2 cellular contexts compared by ENCODE assay signal in genomic region chr1:42931911-42932422, GRCh38.
TF ChIP-seq lines count a peak whose summit lies in the region.

No MANE protein-coding gene starts in this region.

TF ChIP-seq in A549, 52 proteins besides CTCF, POLR2A, EP300 and RAD21 (continued from another document):
- no peak for TF ChIP-seq NFE2L2 (conservative IDR thresholded peaks at IDR 0.05; ENCODE audit: low read length)

TF ChIP-seq in K562, 482 proteins besides CTCF, POLR2A, EP300 and RAD21 (continued from another document):
- TF ChIP-seq, protein P1, sequence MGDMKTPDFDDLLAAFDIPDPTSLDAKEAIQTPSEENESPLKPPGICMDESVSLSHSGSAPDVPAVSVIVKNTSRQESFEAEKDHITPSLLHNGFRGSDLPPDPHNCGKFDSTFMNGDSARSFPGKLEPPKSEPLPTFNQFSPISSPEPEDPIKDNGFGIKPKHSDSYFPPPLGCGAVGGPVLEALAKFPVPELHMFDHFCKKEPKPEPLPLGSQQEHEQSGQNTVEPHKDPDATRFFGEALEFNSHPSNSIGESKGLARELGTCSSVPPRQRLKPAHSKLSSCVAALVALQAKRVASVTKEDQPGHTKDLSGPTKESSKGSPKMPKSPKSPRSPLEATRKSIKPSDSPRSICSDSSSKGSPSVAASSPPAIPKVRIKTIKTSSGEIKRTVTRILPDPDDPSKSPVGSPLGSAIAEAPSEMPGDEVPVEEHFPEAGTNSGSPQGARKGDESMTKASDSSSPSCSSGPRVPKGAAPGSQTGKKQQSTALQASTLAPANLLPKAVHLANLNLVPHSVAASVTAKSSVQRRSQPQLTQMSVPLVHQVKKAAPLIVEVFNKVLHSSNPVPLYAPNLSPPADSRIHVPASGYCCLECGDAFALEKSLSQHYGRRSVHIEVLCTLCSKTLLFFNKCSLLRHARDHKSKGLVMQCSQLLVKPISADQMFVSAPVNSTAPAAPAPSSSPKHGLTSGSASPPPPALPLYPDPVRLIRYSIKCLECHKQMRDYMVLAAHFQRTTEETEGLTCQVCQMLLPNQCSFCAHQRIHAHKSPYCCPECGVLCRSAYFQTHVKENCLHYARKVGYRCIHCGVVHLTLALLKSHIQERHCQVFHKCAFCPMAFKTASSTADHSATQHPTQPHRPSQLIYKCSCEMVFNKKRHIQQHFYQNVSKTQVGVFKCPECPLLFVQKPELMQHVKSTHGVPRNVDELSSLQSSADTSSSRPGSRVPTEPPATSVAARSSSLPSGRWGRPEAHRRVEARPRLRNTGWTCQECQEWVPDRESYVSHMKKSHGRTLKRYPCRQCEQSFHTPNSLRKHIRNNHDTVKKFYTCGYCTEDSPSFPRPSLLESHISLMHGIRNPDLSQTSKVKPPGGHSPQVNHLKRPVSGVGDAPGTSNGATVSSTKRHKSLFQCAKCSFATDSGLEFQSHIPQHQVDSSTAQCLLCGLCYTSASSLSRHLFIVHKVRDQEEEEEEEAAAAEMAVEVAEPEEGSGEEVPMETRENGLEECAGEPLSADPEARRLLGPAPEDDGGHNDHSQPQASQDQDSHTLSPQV (IDR thresholded peaks at IDR 0.05) = peak; percentile 34; the same call in 1 of the 2 replicates
- TF ChIP-seq SRSF7 (optimal IDR thresholded peaks at IDR 0.05; ENCODE audit: low read depth, low read length) (no peak), GABPA (tag; conservative IDR thresholded peaks at IDR 0.05; ENCODE audit: low read depth) (peak; percentile 42; the same call in 1 of the 2 replicates), POLR2G (IDR thresholded peaks at IDR 0.05; ENCODE audit: low read depth, low read length) (0 out of 2 replicates have a peak, but pooled peaks have one; percentile 26), MEIS2 (IDR thresholded peaks at IDR 0.05; ENCODE audit: partially characterized antibody) (peak; percentile 14), SP1 (CRISPR knock-in tag; IDR thresholded peaks at IDR 0.05) (no peak), PBX2 (CRISPR knock-in tag; IDR thresholded peaks at IDR 0.05; ENCODE audit: low read depth) (no peak; the same call in 1 of the 2 replicates), PBX2 (tag; conservative IDR thresholded peaks at IDR 0.05; ENCODE audit: low read depth) (peak; percentile 43; the same call in 1 of the 2 replicates), RBFOX2 (IDR thresholded peaks at IDR 0.05; ENCODE audit: low read depth, low read length) (peak; percentile 30; the same call in 1 of the 2 replicates), MXD1 (CRISPR knock-in tag; IDR thresholded peaks at IDR 0.05; ENCODE audit: borderline replicate concordance, poor library complexity, severe bottlenecking) (no peak), MNT (conservative IDR thresholded peaks at IDR 0.05) (peak in 1 of 2 experiments; percentile 34; a peak in 1 of 4 replicates), ZNF384 (IDR thresholded peaks at IDR 0.05; ENCODE audit: low read depth, low read length) (no peak), ETV1 (tag; conservative IDR thresholded peaks at IDR 0.05; ENCODE audit: low read depth) (peak; percentile 58; the same call in 1 of the 2 replicates), SMAD4 (CRISPR knock-in tag; conservative IDR thresholded peaks at IDR 0.05) (peak; percentile 20), EZH2 (IDR thresholded peaks at IDR 0.05; ENCODE audit: borderline replicate concordance, low read depth, low read length) (no peak), TAF1 (IDR thresholded peaks at IDR 0.05; ENCODE audit: control insufficient read depth, extremely low read depth, insufficient read depth, low read length, severe bottlenecking) (no peak)
- TF ChIP-seq, protein P2, sequence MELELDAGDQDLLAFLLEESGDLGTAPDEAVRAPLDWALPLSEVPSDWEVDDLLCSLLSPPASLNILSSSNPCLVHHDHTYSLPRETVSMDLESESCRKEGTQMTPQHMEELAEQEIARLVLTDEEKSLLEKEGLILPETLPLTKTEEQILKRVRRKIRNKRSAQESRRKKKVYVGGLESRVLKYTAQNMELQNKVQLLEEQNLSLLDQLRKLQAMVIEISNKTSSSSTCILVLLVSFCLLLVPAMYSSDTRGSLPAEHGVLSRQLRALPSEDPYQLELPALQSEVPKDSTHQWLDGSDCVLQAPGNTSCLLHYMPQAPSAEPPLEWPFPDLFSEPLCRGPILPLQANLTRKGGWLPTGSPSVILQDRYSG (tag; conservative IDR thresholded peaks at IDR 0.05; ENCODE audit: low read depth) = 0 out of 2 replicates have a peak, but pooled peaks have one; percentile 43
